Comparison of ENCODE assay signal across 29 cellular contexts in genomic region chr3:171600030-171600429, GRCh38.
"Had no signal": no experiment of that assay in that cellular context is flagged by ENCODE, and none has a peak within 500 bp of the region (broad histone marks: within the 10 kb centered on the region; RNA-seq: fewer than 3 reads in every experiment).

No MANE protein-coding gene starts in this region.

- H3K4me3 ChIP-seq: colonic mucosa, coronary artery, dorsolateral prefrontal cortex, esophagus muscularis mucosa, esophagus squamous epithelium, gastrocnemius medialis, gastroesophageal sphincter, heart left ventricle, heart right ventricle had no signal

- H3K9me3 Mint-ChIP-seq: dendritic cell treated with granulocyte-macrophage colony-stimulating factor and Interleukin-4, amounts not matched to agents 40 ng/mL and 50 ng/mL, for 4 days; effector memory CD8-positive, alpha-beta T cell; endodermal cell had no signal

- ATAC-seq: effector memory CD8-positive, alpha-beta T cell; esophagus mucosa; foreskin keratinocyte; gastrocnemius medialis; gastroesophageal sphincter; heart left ventricle; heart right ventricle had no signal

- FAIRE-seq: colon, endometrium, endothelial cell of umbilical vein, frontal cortex had no signal

- H3K27ac Mint-ChIP-seq: dendritic cell treated with granulocyte-macrophage colony-stimulating factor and Interleukin-4, amounts not matched to agents 40 ng/mL and 50 ng/mL, for 4 days; effector memory CD8-positive, alpha-beta T cell; endodermal cell had no signal

- H3K4me1 Mint-ChIP-seq: endodermal cell had no signal

- H3K27me3 ChIP-seq: colonic mucosa, dorsolateral prefrontal cortex, esophagus muscularis mucosa, esophagus squamous epithelium, foreskin keratinocyte, gastrocnemius medialis, gastroesophageal sphincter, heart left ventricle, heart right ventricle had no signal

- H3K4me1 ChIP-seq: colonic mucosa, esophagus muscularis mucosa, esophagus squamous epithelium, foreskin keratinocyte, gastrocnemius medialis, gastroesophageal sphincter, heart left ventricle, heart right ventricle had no signal

- H3K4me3 Mint-ChIP-seq: dendritic cell treated with granulocyte-macrophage colony-stimulating factor and Interleukin-4, amounts not matched to agents 40 ng/mL and 50 ng/mL, for 4 days; effector memory CD8-positive, alpha-beta T cell; endodermal cell had no signal

- H3K9me3 ChIP-seq: colonic mucosa, esophagus muscularis mucosa, esophagus squamous epithelium, gastrocnemius medialis, gastroesophageal sphincter, heart left ventricle, heart right ventricle had no signal

- DNase-seq: colonic mucosa; cortex of kidney; dermis blood vessel endothelial cell; dorsolateral prefrontal cortex; effector CD4-positive, alpha-beta T cell; effector CD8-positive, alpha-beta T cell; effector memory CD4-positive, alpha-beta T cell; effector memory CD8-positive, alpha-beta T cell; endodermal cell; erythroblast; esophagus squamous epithelium; foreskin fibroblast; foreskin keratinocyte; foreskin melanocyte; gastrocnemius medialis; glutamatergic neuron; head of caudate nucleus; heart left ventricle; heart right ventricle had no signal

- H3K36me3 ChIP-seq: colonic mucosa, gastrocnemius medialis had no signal

- H3K27ac ChIP-seq: colonic mucosa, coronary artery, dorsolateral prefrontal cortex, epithelial cell of prostate, esophagus muscularis mucosa, esophagus squamous epithelium, foreskin keratinocyte, gastrocnemius medialis, gastroesophageal sphincter, heart left ventricle, heart right ventricle had no signal

- H3K27me3 Mint-ChIP-seq: dendritic cell treated with granulocyte-macrophage colony-stimulating factor and Interleukin-4, amounts not matched to agents 40 ng/mL and 50 ng/mL, for 4 days; effector memory CD8-positive, alpha-beta T cell had no signal
